Comparison of ENCODE assay signal across 35 cellular contexts in genomic region chr16:60367739-60368138, GRCh38.
"Had no signal": no experiment of that assay in that cellular context is flagged by ENCODE, and none has a peak within 500 bp of the region (broad histone marks: within the 10 kb centered on the region; RNA-seq: fewer than 3 reads in every experiment).

No MANE protein-coding gene starts in this region.

- H3K27me3 ChIP-seq: MG63 had no signal

- H3K4me3 ChIP-seq: MG63 had no signal

- H3K36me3 ChIP-seq: MG63 had no signal

- H3K27ac ChIP-seq: KMS-11 had no signal

- H3K9me3 ChIP-seq: MG63 had no signal

- DNase-seq: Karpas-422, Kasumi-1, KG1, MG63, MM.1S, MV-4-11, NCI-H1048, NCI-H1092, NCI-H1092 treated with DMSO at 0.1 percent for 48 hours, NCI-H1105, NCI-H1105 treated with DMSO at 0.1 percent for 48 hours, NCI-H1417, NCI-H1417 treated with DMSO at 0.1 percent for 48 hours, NCI-H1436, NCI-H1436 treated with DMSO at 0.1 percent for 48 hours, NCI-H146, NCI-H1694, NCI-H1694 treated with DMSO at 0.1 percent for 48 hours, NCI-H187, NCI-H187 treated with DMSO at 0.1 percent for 48 hours, NCI-H1930, NCI-H2029, NCI-H2029 treated with DMSO at 0.1 percent for 48 hours, NCI-H2081, NCI-H2081 treated with DMSO at 0.1 percent for 48 hours, NCI-H2107, NCI-H2171, NCI-H2171 treated with DMSO at 0.1 percent for 48 hours, NCI-H2227 treated with DMSO at 0.1 percent for 48 hours, NCI-H226, NCI-H345, NCI-H446, NCI-H446 treated with DMSO at 0.1 percent for 48 hours, NCI-H510A had no signal

- H3K4me2 ChIP-seq: KMS-11 had no signal

- H3K9ac ChIP-seq: KMS-11 had no signal
